15 cellular contexts compared by ENCODE assay signal in the genomic region with DNA sequence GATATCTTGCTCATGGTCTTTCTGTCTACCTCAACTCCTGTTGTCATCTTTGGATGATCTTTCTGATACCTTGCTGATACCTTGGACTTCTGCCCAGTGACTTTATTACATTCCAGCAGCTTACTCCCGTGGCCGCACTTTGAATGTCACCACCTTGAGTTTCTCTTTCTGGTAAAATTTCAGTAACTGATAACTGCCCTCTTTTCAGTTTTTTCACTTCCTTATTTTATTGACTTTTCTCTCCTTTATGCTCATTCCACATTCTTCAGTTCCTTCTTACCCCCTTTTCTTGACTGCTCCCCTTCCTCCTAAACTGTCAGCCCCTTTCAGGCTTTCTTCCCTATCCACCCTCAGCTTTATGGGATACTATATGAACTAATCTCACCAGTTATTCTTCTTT. TPM values are rescaled to one million over a fixed set of nuclear protein-coding genes. Genes with fewer than 3 reads are reported as not detected.
DNase-seq lines count a peak whose midpoint lies in the region; ATAC-seq and TF ChIP-seq lines count a peak whose summit lies in the region.
"Had no signal": no experiment of that assay in that cellular context is flagged by ENCODE, and none has a peak within 500 bp of the region (broad histone marks: within the 10 kb centered on the region; RNA-seq: fewer than 3 reads in every experiment).

No MANE protein-coding gene starts in this region.

- no peak overlapping the region for H3K4me3 Mint-ChIP-seq in CD4-positive, CD25-positive, alpha-beta regulatory T cell
- H3K4me3 Mint-ChIP-seq in activated T-helper 1 cell treated with anti-CD3 and anti-CD28 coated beads, Interleukin-12 subunit alpha, Interleukin-12 subunit beta, Interleukin-2, Interleukin-4 antibody, amounts not matched to agents 30 ng/mL and 10 ng/mL and 1 ng/mL, durations not matched to agents 14 hours and 24 hours and 36 hours, result no peak overlapping the region
- no peak overlapping the region for H3K4me3 Mint-ChIP-seq in activated T-helper 2 cell treated with anti-CD3 and anti-CD28 coated beads, Interferon-gamma antibody, Interleukin-2, Interleukin-4, amounts not matched to agents 10 μg/mL and 5 μg/mL and 100 μg/mL, durations not matched to agents 14 hours and 24 hours and 36 hours (ENCODE audit: low read depth)
- H3K4me3 Mint-ChIP-seq: mesothelial cell of epicardium; T-helper 2 cell treated with Interferon-gamma antibody and Interleukin-4, amounts not matched to agents 5 μg/mL and 100 μg/mL, for 36 hours had no signal

- no peak for DNase-seq in CD4-positive, CD25-positive, alpha-beta regulatory T cell
- peak; percentile 67 for DNase-seq in MV-4-11 (lab: John Stamatoyannopoulos, UW)
- DNase-seq in activated T-helper 1 cell treated with anti-CD3 and anti-CD28 coated beads, Interleukin-12 subunit alpha, Interleukin-12 subunit beta, Interleukin-2, Interleukin-4 antibody, amounts not matched to agents 30 ng/mL and 10 ng/mL and 1 ng/mL, durations not matched to agents 14 hours and 24 hours and 36 hours (ENCODE audit: low spot score), result no peak
- DNase-seq in activated T-helper 2 cell treated with anti-CD3 and anti-CD28 coated beads, Interferon-gamma antibody, Interleukin-2, Interleukin-4, amounts not matched to agents 10 μg/mL and 5 μg/mL and 100 μg/mL, durations not matched to agents 14 hours and 24 hours and 36 hours (ENCODE audit: low spot score), result no peak
- DNase-seq in A673 (ENCODE audit: low spot score), result no peak
- DNase-seq: adrenal gland, dermis blood vessel endothelial cell, MM.1S, NCI-H226 had no signal

- no peak for TF ChIP-seq CTCF in A673 (conservative IDR thresholded peaks at IDR 0.05; ENCODE audit: low read depth, low read length)

- H3K4me3 ChIP-seq in CD4-positive, CD25-positive, alpha-beta regulatory T cell (ENCODE audit: low read depth, low read length), result no peak overlapping the region
- H3K4me3 ChIP-seq in A673 (ENCODE audit: low read depth, low read length, poor library complexity, severe bottlenecking), result no peak overlapping the region
- H3K4me3 ChIP-seq: adrenal gland had no signal

- H3K9me3 Mint-ChIP-seq in CD4-positive, CD25-positive, alpha-beta regulatory T cell, result no peaks in the 10 kb centered on the region
- peaks cover 5% of the 10 kb centered on the region for H3K9me3 Mint-ChIP-seq in activated T-helper 1 cell treated with anti-CD3 and anti-CD28 coated beads, Interleukin-12 subunit alpha, Interleukin-12 subunit beta, Interleukin-2, Interleukin-4 antibody, amounts not matched to agents 30 ng/mL and 10 ng/mL and 1 ng/mL, durations not matched to agents 14 hours and 24 hours and 36 hours
- H3K9me3 Mint-ChIP-seq in activated T-helper 2 cell treated with anti-CD3 and anti-CD28 coated beads, Interferon-gamma antibody, Interleukin-2, Interleukin-4, amounts not matched to agents 10 μg/mL and 5 μg/mL and 100 μg/mL, durations not matched to agents 14 hours and 24 hours and 36 hours, result no peaks in the 10 kb centered on the region
- H3K9me3 Mint-ChIP-seq: mesothelial cell of epicardium had no signal

- peaks cover 65% of the 10 kb centered on the region for H3K36me3 ChIP-seq in CD4-positive, CD25-positive, alpha-beta regulatory T cell (ENCODE audit: control insufficient read depth, insufficient read depth, low read length)
- peaks cover 45% of the 10 kb centered on the region for H3K36me3 ChIP-seq in A673 (ENCODE audit: insufficient read depth, low read length, poor library complexity, severe bottlenecking)

- CTCF ChIA-PET in A673 (lab: Charles Lee), result no interaction called here

- peaks cover 50% of the 10 kb centered on the region for H3K36me3 Mint-ChIP-seq in CD4-positive, CD25-positive, alpha-beta regulatory T cell
- H3K36me3 Mint-ChIP-seq in activated T-helper 1 cell treated with anti-CD3 and anti-CD28 coated beads, Interleukin-12 subunit alpha, Interleukin-12 subunit beta, Interleukin-2, Interleukin-4 antibody, amounts not matched to agents 30 ng/mL and 10 ng/mL and 1 ng/mL, durations not matched to agents 14 hours and 24 hours and 36 hours (ENCODE audit: low read depth), result peaks cover 48% of the 10 kb centered on the region
- H3K36me3 Mint-ChIP-seq in activated T-helper 2 cell treated with anti-CD3 and anti-CD28 coated beads, Interferon-gamma antibody, Interleukin-2, Interleukin-4, amounts not matched to agents 10 μg/mL and 5 μg/mL and 100 μg/mL, durations not matched to agents 14 hours and 24 hours and 36 hours (ENCODE audit: low read depth), result peaks cover 77% of the 10 kb centered on the region

- no peaks in the 10 kb centered on the region for H3K27me3 ChIP-seq in CD4-positive, CD25-positive, alpha-beta regulatory T cell (ENCODE audit: control insufficient read depth, insufficient read depth, low read length)
- no peaks in the 10 kb centered on the region for H3K27me3 ChIP-seq in A673 (replicated peaks; ENCODE audit: insufficient read depth, low read depth, low read length, poor library complexity)
- H3K27me3 ChIP-seq: adrenal gland had no signal

- peaks cover 2 to 29% (median 8%) of the 10 kb centered on the region in 4 donors for H3K4me1 Mint-ChIP-seq in CD4-positive, CD25-positive, alpha-beta regulatory T cell
- peaks cover 19% of the 10 kb centered on the region for H3K4me1 Mint-ChIP-seq in activated T-helper 1 cell treated with anti-CD3 and anti-CD28 coated beads, Interleukin-12 subunit alpha, Interleukin-12 subunit beta, Interleukin-2, Interleukin-4 antibody, amounts not matched to agents 30 ng/mL and 10 ng/mL and 1 ng/mL, durations not matched to agents 14 hours and 24 hours and 36 hours (ENCODE audit: low read depth)
- H3K4me1 Mint-ChIP-seq in activated T-helper 2 cell treated with anti-CD3 and anti-CD28 coated beads, Interferon-gamma antibody, Interleukin-2, Interleukin-4, amounts not matched to agents 10 μg/mL and 5 μg/mL and 100 μg/mL, durations not matched to agents 14 hours and 24 hours and 36 hours (ENCODE audit: low read depth), result peaks cover 33% of the 10 kb centered on the region
- H3K4me1 Mint-ChIP-seq: mesothelial cell of epicardium had no signal

- H3K27me3 Mint-ChIP-seq in CD4-positive, CD25-positive, alpha-beta regulatory T cell, result no peaks in the 10 kb centered on the region
- no peaks in the 10 kb centered on the region for H3K27me3 Mint-ChIP-seq in activated T-helper 1 cell treated with anti-CD3 and anti-CD28 coated beads, Interleukin-12 subunit alpha, Interleukin-12 subunit beta, Interleukin-2, Interleukin-4 antibody, amounts not matched to agents 30 ng/mL and 10 ng/mL and 1 ng/mL, durations not matched to agents 14 hours and 24 hours and 36 hours (ENCODE audit: insufficient read depth)
- H3K27me3 Mint-ChIP-seq in activated T-helper 2 cell treated with anti-CD3 and anti-CD28 coated beads, Interferon-gamma antibody, Interleukin-2, Interleukin-4, amounts not matched to agents 10 μg/mL and 5 μg/mL and 100 μg/mL, durations not matched to agents 14 hours and 24 hours and 36 hours (ENCODE audit: low read depth), result no peaks in the 10 kb centered on the region

- H3K27ac Mint-ChIP-seq in CD4-positive, CD25-positive, alpha-beta regulatory T cell, result peak overlapping the region in 2 of 3 donors; percentile 55 to 73
- no peak overlapping the region for H3K27ac Mint-ChIP-seq in activated T-helper 1 cell treated with anti-CD3 and anti-CD28 coated beads, Interleukin-12 subunit alpha, Interleukin-12 subunit beta, Interleukin-2, Interleukin-4 antibody, amounts not matched to agents 30 ng/mL and 10 ng/mL and 1 ng/mL, durations not matched to agents 14 hours and 24 hours and 36 hours
- no peak overlapping the region for H3K27ac Mint-ChIP-seq in activated T-helper 2 cell treated with anti-CD3 and anti-CD28 coated beads, Interferon-gamma antibody, Interleukin-2, Interleukin-4, amounts not matched to agents 10 μg/mL and 5 μg/mL and 100 μg/mL, durations not matched to agents 14 hours and 24 hours and 36 hours
- H3K27ac Mint-ChIP-seq: mesothelial cell of epicardium; T-helper 2 cell treated with Interferon-gamma antibody and Interleukin-4, amounts not matched to agents 5 μg/mL and 100 μg/mL, for 36 hours had no signal

- intact Hi-C loops in activated T-helper 1 cell treated with anti-CD3 and anti-CD28 coated beads, Interleukin-12 subunit alpha, Interleukin-12 subunit beta, Interleukin-2, Interleukin-4 antibody, amounts not matched to agents 30 ng/mL and 10 ng/mL and 1 ng/mL, durations not matched to agents 14 hours and 24 hours and 36 hours (cut with micrococcal nuclease), result no loop called here
- intact Hi-C loops in activated T-helper 2 cell treated with anti-CD3 and anti-CD28 coated beads, Interferon-gamma antibody, Interleukin-2, Interleukin-4, amounts not matched to agents 10 μg/mL and 5 μg/mL and 100 μg/mL, durations not matched to agents 14 hours and 24 hours and 36 hours (cut with micrococcal nuclease), result no loop called here
- intact Hi-C loops in A673 (cut with micrococcal nuclease; ENCODE audit: unreplicated experiment), result no loop called here

- H3K4me1 ChIP-seq in CD4-positive, CD25-positive, alpha-beta regulatory T cell (ENCODE audit: control insufficient read depth, insufficient read depth, low read length, poor library complexity, severe bottlenecking), result no peaks in the 10 kb centered on the region
- H3K4me1 ChIP-seq in A673 (ENCODE audit: insufficient read depth, low read length, poor library complexity, severe bottlenecking), result no peaks in the 10 kb centered on the region
- H3K4me1 ChIP-seq: adrenal gland, parathyroid adenoma had no signal

- BruUV-seq in A673 (replicated peaks; lab: Mats Ljungman, UMichigan), result no TSS peak

- no peak for ATAC-seq in CD4-positive, CD25-positive, alpha-beta regulatory T cell (ENCODE audit: low read depth in 2 of 2)
- ATAC-seq in GM18909 (IDR thresholded peaks at IDR 0.05; ENCODE audit: poor library complexity, unreplicated experiment), result peak; percentile 49
- ATAC-seq in HG02623 (IDR thresholded peaks at IDR 0.05; ENCODE audit: unreplicated experiment), result peak; percentile 45
- ATAC-seq in esophagus mucosa, result no peak

- no peaks in the 10 kb centered on the region for H3K9me3 ChIP-seq in CD4-positive, CD25-positive, alpha-beta regulatory T cell (ENCODE audit: control insufficient read depth in 2 of 2, low read length in 2 of 2)
- no peaks in the 10 kb centered on the region for H3K9me3 ChIP-seq in A673 (ENCODE audit: low read depth, low read length, poor library complexity, severe bottlenecking)
- H3K9me3 ChIP-seq: adrenal gland had no signal

- POLR2A ChIA-PET in A673 (lab: Charles Lee; ENCODE audit: low non-redundant PET), result no interaction called here

- H3K27ac ChIP-seq in CD4-positive, CD25-positive, alpha-beta regulatory T cell (ENCODE audit: insufficient read depth, low read length, poor library complexity, severe bottlenecking), result no peak overlapping the region
- no peak overlapping the region for H3K27ac ChIP-seq in A673 (ENCODE audit: low read depth, low read length, poor library complexity, severe bottlenecking)
- H3K27ac ChIP-seq: adrenal gland, parathyroid adenoma had no signal

RNA-seq across cellular contexts. Expression of a gene that starts 7.0 kb away (rescaled TPM):
- 11.9 TPM for total RNA-seq in CD4-positive, CD25-positive, alpha-beta regulatory T cell
- 10 to 100 TPM; 18.0 to 27.4 (median 21.5) TPM for polyA plus RNA-seq in CD4-positive, CD25-positive, alpha-beta regulatory T cell
- total RNA-seq in esophagus mucosa, result 12.5 TPM
- total RNA-seq in activated T-helper 1 cell treated with anti-CD3 and anti-CD28 coated beads, Interleukin-12 subunit alpha, Interleukin-12 subunit beta, Interleukin-2, Interleukin-4 antibody, amounts not matched to agents 30 ng/mL and 10 ng/mL and 1 ng/mL, durations not matched to agents 14 hours and 24 hours and 36 hours, result 14.1 and 17.8 TPM in 2 replicates
- 16.1 and 17.2 TPM in 2 replicates for total RNA-seq in activated T-helper 2 cell treated with anti-CD3 and anti-CD28 coated beads, Interferon-gamma antibody, Interleukin-2, Interleukin-4, amounts not matched to agents 10 μg/mL and 5 μg/mL and 100 μg/mL, durations not matched to agents 14 hours and 24 hours and 36 hours
- 9.6 and 12.6 TPM in 2 replicates for total RNA-seq in A673 (2021)

RNA-seq across cellular contexts. Expression of a gene that starts 14.0 kb away (rescaled TPM):
- 13.7 TPM for total RNA-seq in CD4-positive, CD25-positive, alpha-beta regulatory T cell
- polyA plus RNA-seq in CD4-positive, CD25-positive, alpha-beta regulatory T cell, result 10 to 100 TPM; 11.2 to 12.5 (median 11.7) TPM
- total RNA-seq in esophagus mucosa (23.7 TPM), A673 (2021) (43.4 and 48.3 TPM in 2 replicates)
- total RNA-seq in activated T-helper 1 cell treated with anti-CD3 and anti-CD28 coated beads, Interleukin-12 subunit alpha, Interleukin-12 subunit beta, Interleukin-2, Interleukin-4 antibody, amounts not matched to agents 30 ng/mL and 10 ng/mL and 1 ng/mL, durations not matched to agents 14 hours and 24 hours and 36 hours, result 28.0 and 29.0 TPM in 2 replicates
- 26.6 and 28.7 TPM in 2 replicates for total RNA-seq in activated T-helper 2 cell treated with anti-CD3 and anti-CD28 coated beads, Interferon-gamma antibody, Interleukin-2, Interleukin-4, amounts not matched to agents 10 μg/mL and 5 μg/mL and 100 μg/mL, durations not matched to agents 14 hours and 24 hours and 36 hours

RNA-seq across cellular contexts. Expression of a gene that starts 47.9 kb away (rescaled TPM):
- total RNA-seq in CD4-positive, CD25-positive, alpha-beta regulatory T cell, result 27.4 TPM
- polyA plus RNA-seq in CD4-positive, CD25-positive, alpha-beta regulatory T cell, result 10 to 100 TPM; 22.3 to 31.3 (median 29.6) TPM
- 27.0 TPM for total RNA-seq in esophagus mucosa
- total RNA-seq in activated T-helper 1 cell treated with anti-CD3 and anti-CD28 coated beads, Interleukin-12 subunit alpha, Interleukin-12 subunit beta, Interleukin-2, Interleukin-4 antibody, amounts not matched to agents 30 ng/mL and 10 ng/mL and 1 ng/mL, durations not matched to agents 14 hours and 24 hours and 36 hours, result 84.4 and 85.1 TPM in 2 replicates
- 118 and 123 TPM in 2 replicates for total RNA-seq in activated T-helper 2 cell treated with anti-CD3 and anti-CD28 coated beads, Interferon-gamma antibody, Interleukin-2, Interleukin-4, amounts not matched to agents 10 μg/mL and 5 μg/mL and 100 μg/mL, durations not matched to agents 14 hours and 24 hours and 36 hours
- 48.4 and 49.8 TPM in 2 replicates for total RNA-seq in A673 (2021)

Comparison
In these comparisons a context has a peak if more than half of its experiments do, and no peak if none do; other contexts are left out.
1. ATAC-seq: peak in GM18909 (single experiment) and HG02623 (single experiment); none in CD4-positive, CD25-positive, alpha-beta regulatory T cell (0 of 2) and esophagus mucosa (single experiment).
2. H3K27ac Mint-ChIP-seq: peak in CD4-positive, CD25-positive, alpha-beta regulatory T cell (2 of 3); none in activated T-helper 1 cell treated with anti-CD3 and anti-CD28 coated beads, Interleukin-12 subunit alpha, Interleukin-12 subunit beta, Interleukin-2, Interleukin-4 antibody, amounts not matched to agents 30 ng/mL and 10 ng/mL and 1 ng/mL, durations not matched to agents 14 hours and 24 hours and 36 hours (single experiment) and activated T-helper 2 cell treated with anti-CD3 and anti-CD28 coated beads, Interferon-gamma antibody, Interleukin-2, Interleukin-4, amounts not matched to agents 10 μg/mL and 5 μg/mL and 100 μg/mL, durations not matched to agents 14 hours and 24 hours and 36 hours (single experiment).